Comparison of ENCODE assay signal across 27 cellular contexts in genomic region chr3:171996178-171996817, GRCh38.
"Had no signal": no experiment of that assay in that cellular context is flagged by ENCODE, and none has a peak within 500 bp of the region (broad histone marks: within the 10 kb centered on the region; RNA-seq: fewer than 3 reads in every experiment).

No MANE protein-coding gene starts in this region.

- DNase-seq: activated CD4-positive, alpha-beta memory T cell treated with anti-CD3 and anti-CD28 coated beads for 36 hours; activated CD4-positive, alpha-beta T cell treated with anti-CD3 and anti-CD28 coated beads, Interleukin-2, amount 10 ng/mL, durations not matched to agents 7 days and 5 days; activated CD4-positive, CD25-positive, alpha-beta regulatory T cell; activated effector memory CD4-positive, alpha-beta T cell treated with anti-CD3 and anti-CD28 coated beads, Interleukin-2, amount 50 U/mL, for 16 hours; activated naive CD4-positive, alpha-beta T cell treated with anti-CD3 and anti-CD28 coated beads for 36 hours; amniotic stem cell; body of pancreas; central memory CD4-positive, alpha-beta T cell; MG63; NCI-H1105; NCI-H1436; NCI-H1694 treated with DMSO at 0.1 percent for 48 hours; NCI-H2029 treated with DMSO at 0.1 percent for 48 hours; NCI-H345; NCI-H510A; NCI-H526 treated with DMSO at 0.1 percent for 48 hours; NCI-H82; RPMI8226; T-cell; T-helper 2 cell; T1000 had no signal

- H3K27ac ChIP-seq: ascending aorta, body of pancreas, SK-N-MC, VCaP had no signal

- H3K27me3 ChIP-seq: ascending aorta, body of pancreas, MG63 had no signal

- H3K4me3 ChIP-seq: ascending aorta, body of pancreas, MG63, SK-N-MC had no signal

- H3K36me3 ChIP-seq: ascending aorta, MG63 had no signal

- H3K4me1 ChIP-seq: ascending aorta, body of pancreas had no signal

- H3K4me3 Mint-ChIP-seq: activated CD4-positive, alpha-beta memory T cell treated with anti-CD3 and anti-CD28 coated beads for 36 hours; activated CD4-positive, alpha-beta T cell treated with anti-CD3 and anti-CD28 coated beads, Interleukin-2, amount 10 ng/mL, durations not matched to agents 7 days and 5 days; activated naive CD4-positive, alpha-beta T cell treated with anti-CD3 and anti-CD28 coated beads for 36 hours; T-cell had no signal

- ATAC-seq: body of pancreas, Panc1, Right ventricle myocardium inferior, T-cell had no signal

- FAIRE-seq: bronchial epithelial cell had no signal

- H3K4me1 Mint-ChIP-seq: T-cell had no signal

- H3K36me3 Mint-ChIP-seq: T-cell had no signal

- H3K9me3 Mint-ChIP-seq: activated CD4-positive, alpha-beta memory T cell treated with anti-CD3 and anti-CD28 coated beads for 36 hours had no signal

- H3K27me3 Mint-ChIP-seq: activated CD4-positive, alpha-beta T cell treated with anti-CD3 and anti-CD28 coated beads, Interleukin-2, amount 10 ng/mL, durations not matched to agents 7 days and 5 days had no signal

- H3K27ac Mint-ChIP-seq: activated CD4-positive, alpha-beta memory T cell treated with anti-CD3 and anti-CD28 coated beads for 36 hours; activated CD4-positive, alpha-beta T cell treated with anti-CD3 and anti-CD28 coated beads, Interleukin-2, amount 10 ng/mL, durations not matched to agents 7 days and 5 days; activated naive CD4-positive, alpha-beta T cell treated with anti-CD3 and anti-CD28 coated beads for 36 hours; T-cell had no signal
